Comparison of ENCODE assay signal across 8 cellular contexts in genomic region chr1:51501218-51501630, GRCh38. TPM values are rescaled to one million over a fixed set of nuclear protein-coding genes. Genes with fewer than 3 reads are reported as not detected.
DNase-seq lines count a peak whose midpoint lies in the region; ATAC-seq and TF ChIP-seq lines count a peak whose summit lies in the region.
"Not testable (repeated sequence)": the region's sequence is repeated elsewhere in the genome, so short reads cannot be mapped to it uniquely, and the experiment has no call there.

No MANE protein-coding gene starts in this region.

- H3K27me3 ChIP-seq in CD4-positive, alpha-beta T cell (ENCODE audit: control insufficient read depth, insufficient read depth, low read length); spleen (replicated peaks in 1 of 7): not testable (repeated sequence)

- H3K36me3 ChIP-seq in spleen = peaks cover 0 to 37% (median 0%) of the 10 kb centered on the region in 6 donors

- H3K9me3 ChIP-seq in CD4-positive, alpha-beta T cell (ENCODE audit: control insufficient read depth, low read length); spleen: not testable (repeated sequence)

- peak; percentile 26 for ATAC-seq in CD4-positive, alpha-beta T cell (ENCODE audit: poor library complexity)
- peak; percentile 58 for ATAC-seq in GM18867 (IDR thresholded peaks at IDR 0.05; ENCODE audit: unreplicated experiment)
- ATAC-seq in GM21367 (IDR thresholded peaks at IDR 0.05; ENCODE audit: unreplicated experiment) = peak; percentile 44
- ATAC-seq in HG02840 (IDR thresholded peaks at IDR 0.05; ENCODE audit: low FRiP score, unreplicated experiment) = peak; percentile 63
- peak; percentile 62 for ATAC-seq in HG03342 (IDR thresholded peaks at IDR 0.05; ENCODE audit: unreplicated experiment)

- not testable (repeated sequence) for H3K4me3 Mint-ChIP-seq in CD4-positive, alpha-beta T cell

- not testable (repeated sequence) for TF ChIP-seq POLR2A in spleen (IDR thresholded peaks at IDR 0.05)

- not testable (repeated sequence) for TF ChIP-seq CTCF in CD4-positive, alpha-beta T cell (IDR thresholded peaks at IDR 0.05); spleen (IDR thresholded peaks at IDR 0.05 in 8 of 11, conservative IDR thresholded peaks at IDR 0.05 in 3 of 11)

- CTCF ChIA-PET in CD4-positive, alpha-beta T cell (lab: Charles Lee) = not testable (repeated sequence)

- 50 to 60% (median 55%) methylated on average over 8 of the region's 8 CpGs for WGBS in spleen, 5 donors

- POLR2A ChIA-PET in CD4-positive, alpha-beta T cell (lab: Charles Lee) = interaction anchor here (0.7 kb wide), 1 partner anchor 88 kb away, joined by 3 read pairs; no protein-coding TSS in a partner anchor

- not testable (repeated sequence) for H3K27me3 Mint-ChIP-seq in CD4-positive, alpha-beta T cell

- intact Hi-C loops in CD4-positive, alpha-beta T cell (cut with DNase I, micrococcal nuclease); spleen (cut with DNase I; ENCODE audit: low total_unique reads): not testable (repeated sequence)

- peaks cover 76% of the 10 kb centered on the region for H3K36me3 Mint-ChIP-seq in CD4-positive, alpha-beta T cell (ENCODE audit: low read depth)

- not testable (repeated sequence) for H3K27ac ChIP-seq in CD4-positive, alpha-beta T cell (ENCODE audit: low read depth, low read length)
- H3K27ac ChIP-seq in spleen = peak overlapping the region in 5 of 8 donors; percentile 14 to 72 (median 60)

- DNase-seq in CD4-positive, alpha-beta T cell = peak in 1 of 10 experiments; percentile 4
- peak; percentile 54 for DNase-seq in NK-92 treated with Interleukin-12 subunit alpha and Interleukin-12 subunit beta, amount 100 ng/mL, for 24 hours (lab: John Stamatoyannopoulos, UW)
- DNase-seq in activated T-cell treated with anti-CD3 and anti-CD28 coated beads, Interleukin-2, amount 50 U/mL, for 48 hours = peak; percentile 33 to 50
- not testable (repeated sequence) for DNase-seq in spleen

- peak overlapping the region in 2 of 8 donors; percentile 12 to 38 for H3K4me3 ChIP-seq in spleen

- H3K4me1 ChIP-seq in spleen = peaks cover 15 to 97% (median 54%) of the 10 kb centered on the region in 6 donors

- not testable (repeated sequence) for H3K9me3 Mint-ChIP-seq in CD4-positive, alpha-beta T cell

- not testable (repeated sequence) for H3K27ac Mint-ChIP-seq in CD4-positive, alpha-beta T cell

- peaks cover 56% of the 10 kb centered on the region for H3K4me1 Mint-ChIP-seq in CD4-positive, alpha-beta T cell (ENCODE audit: low read depth)

RNA-seq across cellular contexts. Expression of gene EPS15, which starts 17.8 kb away (rescaled TPM):
- 10 to 100 TPM; 44.5 to 47.9 TPM for total RNA-seq in CD4-positive, alpha-beta T cell
- 100 to 1,000 TPM in 6 of 7 donors, 10 to 100 TPM in 1; 94.4 to 142 (median 132) TPM for total RNA-seq in spleen
- 10 to 100 TPM; 24.2 to 31.3 (median 26.3) TPM for polyA plus RNA-seq in spleen
